In the genomic region with DNA sequence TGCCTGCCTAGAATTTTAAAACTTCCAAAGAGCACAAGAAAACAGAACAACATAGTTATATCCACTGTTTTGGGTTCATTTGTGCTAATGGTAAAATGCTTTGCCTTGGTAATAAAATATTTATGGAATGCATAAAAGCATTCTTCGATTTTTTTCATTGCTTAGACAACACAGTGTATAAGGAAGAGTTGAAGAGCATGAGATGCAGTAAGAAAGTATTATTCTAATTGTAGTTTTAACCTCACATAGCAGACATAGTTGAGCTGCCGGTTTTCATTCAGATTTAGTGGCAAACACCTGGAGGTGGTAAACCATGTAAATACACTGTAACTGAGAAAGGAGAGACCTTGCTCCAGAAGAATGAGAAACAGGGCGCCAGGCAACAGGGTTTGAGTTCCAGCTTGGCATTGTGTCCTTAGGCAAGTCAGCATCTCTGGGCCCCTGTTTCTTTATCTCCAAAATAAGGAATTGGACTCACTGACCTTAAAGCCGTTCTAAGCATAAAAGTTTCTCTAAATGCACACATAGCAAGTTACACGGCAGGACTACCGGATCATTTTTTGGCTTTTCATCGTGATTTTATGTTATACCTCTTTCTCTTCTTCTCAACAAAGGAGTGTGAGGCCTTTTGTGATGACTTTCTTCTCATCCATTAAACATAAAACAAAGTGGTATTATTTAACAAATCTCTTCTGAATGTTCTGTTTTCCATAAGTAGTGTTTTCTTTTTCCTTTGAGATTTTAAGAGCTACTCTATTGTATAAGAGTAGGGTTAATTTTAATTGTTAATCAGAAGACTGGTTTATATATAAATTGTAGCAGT, we compare ENCODE assay signal across 2 cellular contexts.
TF ChIP-seq lines count a peak whose summit lies in the region.

No MANE protein-coding gene starts in this region.

TF ChIP-seq in IMR-90, 13 proteins besides CTCF, POLR2A, EP300 and RAD21:
- no peak for TF ChIP-seq MXI1 (IDR thresholded peaks at IDR 0.05; ENCODE audit: borderline replicate concordance, low read depth, low read length)
- no peak for TF ChIP-seq BHLHE40 (IDR thresholded peaks at IDR 0.05; ENCODE audit: low read depth, low read length)
- TF ChIP-seq NFE2L2 (IDR thresholded peaks at IDR 0.05; ENCODE audit: low read depth, low read length) = no peak

TF ChIP-seq in HEK293T, 16 proteins besides CTCF, POLR2A, EP300 and RAD21:
- TF ChIP-seq CTBP1 (IDR thresholded peaks at IDR 0.05; ENCODE audit: borderline replicate concordance) (no peak), ZNF384 (IDR thresholded peaks at IDR 0.05) (no peak), ELF4 (IDR thresholded peaks at IDR 0.05) (no peak), SP1 (IDR thresholded peaks at IDR 0.05) (no peak), LEF1 (IDR thresholded peaks at IDR 0.05; ENCODE audit: borderline replicate concordance) (no peak), TARDBP (IDR thresholded peaks at IDR 0.05) (no peak), FOXA1 (IDR thresholded peaks at IDR 0.05) (no peak), ARNT (IDR thresholded peaks at IDR 0.05) (no peak), SUZ12 (IDR thresholded peaks at IDR 0.05) (no peak), BHLHE40 (IDR thresholded peaks at IDR 0.05; ENCODE audit: borderline replicate concordance) (no peak), FOXM1 (IDR thresholded peaks at IDR 0.05; ENCODE audit: borderline replicate concordance) (no peak), NFRKB (IDR thresholded peaks at IDR 0.05) (no peak), L3MBTL2 (conservative IDR thresholded peaks at IDR 0.05) (no peak), HDGF (IDR thresholded peaks at IDR 0.05; ENCODE audit: borderline replicate concordance) (no peak)
- TF ChIP-seq, protein P1, sequence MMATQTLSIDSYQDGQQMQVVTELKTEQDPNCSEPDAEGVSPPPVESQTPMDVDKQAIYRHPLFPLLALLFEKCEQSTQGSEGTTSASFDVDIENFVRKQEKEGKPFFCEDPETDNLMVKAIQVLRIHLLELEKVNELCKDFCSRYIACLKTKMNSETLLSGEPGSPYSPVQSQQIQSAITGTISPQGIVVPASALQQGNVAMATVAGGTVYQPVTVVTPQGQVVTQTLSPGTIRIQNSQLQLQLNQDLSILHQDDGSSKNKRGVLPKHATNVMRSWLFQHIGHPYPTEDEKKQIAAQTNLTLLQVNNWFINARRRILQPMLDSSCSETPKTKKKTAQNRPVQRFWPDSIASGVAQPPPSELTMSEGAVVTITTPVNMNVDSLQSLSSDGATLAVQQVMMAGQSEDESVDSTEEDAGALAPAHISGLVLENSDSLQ (IDR thresholded peaks at IDR 0.05) = no peak
